ENCODE assay signal across 11 cellular contexts in the genomic region with DNA sequence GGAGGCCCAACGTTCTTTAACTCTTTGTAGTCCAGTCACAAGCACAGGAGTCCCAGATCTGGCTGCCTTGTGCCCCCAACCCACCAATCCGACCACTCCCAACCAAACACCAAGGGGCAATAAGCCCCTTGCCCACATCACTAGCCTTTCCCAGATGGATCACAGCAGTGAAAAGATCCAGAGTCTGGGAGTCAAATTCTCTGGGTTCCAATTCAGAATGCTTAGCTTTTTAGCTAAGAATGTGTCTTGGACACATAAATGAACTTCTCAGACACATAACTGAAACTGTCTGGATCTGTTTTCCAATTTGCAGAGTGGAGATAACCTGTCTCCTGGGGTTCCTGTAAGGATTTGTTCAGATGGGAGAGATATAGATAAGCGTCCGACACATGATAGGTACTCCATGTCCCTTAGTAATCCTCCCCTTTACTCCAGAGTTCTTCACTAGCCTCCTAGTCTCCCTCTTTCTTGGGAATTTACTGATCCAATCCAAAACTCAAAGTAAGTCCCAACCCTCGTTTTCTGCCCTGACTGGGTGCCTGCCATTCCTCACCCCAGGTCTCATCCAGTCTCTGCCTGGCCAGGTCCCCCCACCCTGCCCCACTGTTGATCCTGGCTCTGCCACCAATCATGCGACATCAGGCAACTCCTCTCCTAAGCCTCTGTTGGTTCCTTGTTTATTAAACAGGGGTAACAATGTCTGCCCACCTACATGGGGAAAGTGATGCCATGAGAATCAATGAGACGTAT. TPM values are rescaled to one million over a fixed set of nuclear protein-coding genes. Genes with fewer than 3 reads are reported as not detected.
DNase-seq lines count a peak whose midpoint lies in the region; ATAC-seq and TF ChIP-seq lines count a peak whose summit lies in the region.
"Had no signal": no experiment of that assay in that cellular context is flagged by ENCODE, and none has a peak within 500 bp of the region (broad histone marks: within the 10 kb centered on the region; RNA-seq: fewer than 3 reads in every experiment).

No MANE protein-coding gene starts in this region.

- peaks cover 57% of the 10 kb centered on the region for H3K4me1 ChIP-seq in GM23338 (ENCODE audit: insufficient read depth)
- peaks cover 50% of the 10 kb centered on the region for H3K4me1 ChIP-seq in iPS-18a (ENCODE audit: control insufficient read depth, low read depth, low read length)
- H3K4me1 ChIP-seq in spleen: peaks cover 28 to 99% (median 74%) of the 10 kb centered on the region in 6 donors

- intact Hi-C loops in spleen (cut with DNase I; ENCODE audit: low total_unique reads): no loop called here

- ATAC-seq in GM23338: peak; percentile 2; the same call in 1 of the 3 replicates

- TF ChIP-seq CTCF in GM23338 (conservative IDR thresholded peaks at IDR 0.05; ENCODE audit: low read depth in 2 of 2): no peak
- no peak for TF ChIP-seq CTCF in spleen (IDR thresholded peaks at IDR 0.05 in 8 of 11, conservative IDR thresholded peaks at IDR 0.05 in 3 of 11)

- peaks cover 13% of the 10 kb centered on the region for H3K36me3 Mint-ChIP-seq in GM23338 (ENCODE audit: low read depth)
- H3K36me3 Mint-ChIP-seq in immature natural killer cell: no peaks in the 10 kb centered on the region

- H3K4me1 Mint-ChIP-seq in GM23338: peaks cover 18% of the 10 kb centered on the region
- peaks cover 43 to 47% of the 10 kb centered on the region in 2 donors for H3K4me1 Mint-ChIP-seq in immature natural killer cell

- peak overlapping the region; percentile 96 for H3K4me3 ChIP-seq in GM23338
- peak overlapping the region; percentile 88 for H3K4me3 ChIP-seq in iPS-18a (ENCODE audit: low read length)
- H3K4me3 ChIP-seq in spleen: peak overlapping the region; percentile 64 to 97 (median 88)

- DNase-seq in GM23338 (ENCODE audit: low spot score) (no peak), spleen (no peak), EL (no peak), immature natural killer cell (no peak)
- DNase-seq in activated T-cell treated with anti-CD3 and anti-CD28 coated beads, Interleukin-2, amount 50 U/mL, for 1 hour: no peak
- DNase-seq in stimulated activated CD4-positive, alpha-beta T cell treated with anti-CD3 and anti-CD28 coated beads, Interleukin-4, amount 100 ng/mL, for 24 hours: no peak
- DNase-seq: stimulated activated CD4-positive, alpha-beta T cell treated with anti-CD3 and anti-CD28 coated beads, Interleukin-1b, Interleukin-23, amount 100 ng/mL, for 48 hours had no signal

- peaks cover 4% of the 10 kb centered on the region; the same call in 1 of the 2 replicates for H3K9me2 ChIP-seq in GM23338 (ENCODE audit: insufficient read depth)

- peak overlapping the region; percentile 78 for H3K9ac ChIP-seq in iPS-18a (ENCODE audit: low read length)

- H3K9me3 ChIP-seq in iPS-18a (ENCODE audit: control insufficient read depth, low read depth, low read length) (no peaks in the 10 kb centered on the region), spleen (no peaks in the 10 kb centered on the region)

- H3K27ac ChIP-seq in GM23338 (ENCODE audit: low read depth) (peak overlapping the region; percentile 90), adipose tissue (ENCODE audit: low read depth, low read length) (peak overlapping the region; percentile 58), iPS-18a (ENCODE audit: low read length) (peak overlapping the region; percentile 12), spleen (peak overlapping the region; percentile 86 to 99 (median 96))

- peaks cover 46% of the 10 kb centered on the region for H3K79me2 ChIP-seq in GM23338 (replicated peaks; ENCODE audit: insufficient read depth)

- 26 to 35% (median 27%) methylated on average over 7 of the region's 7 CpGs for WGBS in adipose tissue, 3 donors
- WGBS in spleen, 5 donors: 38 to 51% (median 47%) methylated on average over 7 of the region's 7 CpGs

- TF ChIP-seq POLR2A in spleen (IDR thresholded peaks at IDR 0.05): no peak

- 0 out of 2 replicates have a peak, but pooled peaks cover 3% of the 10 kb centered on the region for H4K20me1 ChIP-seq in GM23338 (replicated peaks; ENCODE audit: insufficient read depth)

- H3K9me3 Mint-ChIP-seq in GM23338: no peaks in the 10 kb centered on the region
- H3K9me3 Mint-ChIP-seq in immature natural killer cell: no peaks in the 10 kb centered on the region

- peaks cover 6% of the 10 kb centered on the region for H3K27me3 Mint-ChIP-seq in GM23338 (ENCODE audit: insufficient read depth, low read depth, poor library complexity)
- H3K27me3 Mint-ChIP-seq in immature natural killer cell (ENCODE audit: low read depth in 3 of 3): peaks cover 3 to 8% (median 3%) of the 10 kb centered on the region in 3 donors

- peaks cover 17% of the 10 kb centered on the region for H3F3A ChIP-seq in GM23338 (replicated peaks; ENCODE audit: low read depth)

- no peak overlapping the region for H3K4me3 Mint-ChIP-seq in GM23338
- H3K4me3 Mint-ChIP-seq in immature natural killer cell: no peak overlapping the region

- no peak overlapping the region for H2AFZ ChIP-seq in GM23338

- H3K27ac Mint-ChIP-seq in GM23338: peak overlapping the region; percentile 90
- no peak overlapping the region for H3K27ac Mint-ChIP-seq in immature natural killer cell

- peak overlapping the region; percentile 96 for H3K4me2 ChIP-seq in GM23338

- no peaks in the 10 kb centered on the region; the same call in 1 of the 2 replicates for H3K36me3 ChIP-seq in GM23338 (ENCODE audit: insufficient read depth)
- no peaks in the 10 kb centered on the region for H3K36me3 ChIP-seq in iPS-18a (ENCODE audit: control insufficient read depth, low read depth, low read length)
- no peaks in the 10 kb centered on the region for H3K36me3 ChIP-seq in spleen

- H3K27me3 ChIP-seq in GM23338 (ENCODE audit: insufficient read depth) (no peaks in the 10 kb centered on the region), iPS-18a (ENCODE audit: control insufficient read depth, insufficient read depth, low read length) (no peaks in the 10 kb centered on the region), spleen (replicated peaks in 1 of 7) (peaks cover 0 to 72% (median 0%) of the 10 kb centered on the region in 7 donors)

TF ChIP-seq in GM23338, 12 proteins besides CTCF, POLR2A, EP300 and RAD21 (continues in another document):
- TF ChIP-seq EZH2 (IDR thresholded peaks at IDR 0.05; ENCODE audit: low read depth, unreplicated experiment) (no peak), STAT1 (IDR thresholded peaks at IDR 0.05; ENCODE audit: unreplicated experiment) (no peak), ZNF331 (CRISPR knock-in tag; IDR thresholded peaks at IDR 0.05; ENCODE audit: low read depth) (no peak), ZNF114 (CRISPR knock-in tag; IDR thresholded peaks at IDR 0.05) (no peak), POLR2AphosphoS5 (IDR thresholded peaks at IDR 0.05; ENCODE audit: low read depth) (no peak), JUNB (IDR thresholded peaks at IDR 0.05; ENCODE audit: unreplicated experiment) (no peak)
- TF ChIP-seq, protein P1, sequence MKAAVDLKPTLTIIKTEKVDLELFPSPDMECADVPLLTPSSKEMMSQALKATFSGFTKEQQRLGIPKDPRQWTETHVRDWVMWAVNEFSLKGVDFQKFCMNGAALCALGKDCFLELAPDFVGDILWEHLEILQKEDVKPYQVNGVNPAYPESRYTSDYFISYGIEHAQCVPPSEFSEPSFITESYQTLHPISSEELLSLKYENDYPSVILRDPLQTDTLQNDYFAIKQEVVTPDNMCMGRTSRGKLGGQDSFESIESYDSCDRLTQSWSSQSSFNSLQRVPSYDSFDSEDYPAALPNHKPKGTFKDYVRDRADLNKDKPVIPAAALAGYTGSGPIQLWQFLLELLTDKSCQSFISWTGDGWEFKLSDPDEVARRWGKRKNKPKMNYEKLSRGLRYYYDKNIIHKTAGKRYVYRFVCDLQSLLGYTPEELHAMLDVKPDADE (IDR thresholded peaks at IDR 0.05): no peak

RNA-seq across cellular contexts. Expression of gene TNFRSF1A, which starts 0.4 kb away (rescaled TPM):
- total RNA-seq in GM23338 (2014; rRNA removed; shearing (Covaris generic)): 36.7 and 43.4 TPM in 2 replicates
- polyA plus RNA-seq in GM23338 (2016; fragmentation: Nextera tagmentation; extraction: Ambion mirVana): 24.3 and 28.5 TPM in 2 replicates
- 100 to 1,000 TPM in 1 of 3 donors, 10 to 100 TPM in 2; 46.8 to 238 (median 68.9) TPM for polyA plus RNA-seq in adipose tissue
- total RNA-seq in spleen: 100 to 1,000 TPM; 153 to 578 (median 224) TPM
- polyA plus RNA-seq in spleen: 10 to 100 TPM; 22.5 to 40.6 (median 22.8) TPM
- 10 to 100 TPM; 37.7 to 89.0 (median 67.0) TPM for polyA plus RNA-seq in immature natural killer cell

RNA-seq across cellular contexts. Expression of gene PLEKHG6, which starts 31.8 kb away (rescaled TPM):
- 21.3 and 174 TPM in 2 replicates for total RNA-seq in GM23338 (2014; rRNA removed; shearing (Covaris generic))
- polyA plus RNA-seq in GM23338 (2016; fragmentation: Nextera tagmentation; extraction: Ambion mirVana) (15.7 and 18.0 TPM in 2 replicates), adipose tissue (100 to 1,000 TPM in 1 of 3 donors, 1 to 10 TPM in 2; 8.7 to 117 (median 9.8) TPM), spleen (under 1 TPM; 0.10 to 0.12 (median 0.11) TPM), immature natural killer cell (under 1 TPM in 2 of 3 donors, not detected in 1; 0.19 to 0.61 TPM)
- total RNA-seq in spleen: 1 to 10 TPM in 1 of 7 donors, under 1 TPM in 2, not detected in 4; 0.19 to 1.2 (median 0.74) TPM
- total RNA-seq: dermis microvascular lymphatic vessel endothelial cell; T-helper 2 cell treated with Interferon-gamma antibody and Interleukin-4, amounts not matched to agents 100 ng/mL and 5 ng/mL, for 36 hours had no signal

RNA-seq across cellular contexts. Expression of gene SCNN1A, which starts 33.0 kb away (rescaled TPM):
- 125 and 134 TPM in 2 replicates for total RNA-seq in GM23338 (2014; rRNA removed; shearing (Covaris generic))
- polyA plus RNA-seq in GM23338 (2016; fragmentation: Nextera tagmentation; extraction: Ambion mirVana) (34.0 and 37.1 TPM in 2 replicates), adipose tissue (10 to 100 TPM in 1 of 3 donors, 1 to 10 TPM in 2; 1.0 to 17.0 (median 5.0) TPM), spleen (under 1 TPM; 0.17 to 0.22 (median 0.18) TPM), immature natural killer cell (under 1 TPM in 2 of 3 donors, not detected in 1; 0.10 to 0.64 TPM)
- 1 to 10 TPM in 6 of 7 donors, under 1 TPM in 1; 0.84 to 8.6 (median 2.0) TPM for total RNA-seq in spleen

RNA-seq across cellular contexts. Expression of gene LTBR, which starts 41.6 kb away (rescaled TPM):
- 6.8 and 7.1 TPM in 2 replicates for total RNA-seq in GM23338 (2014; rRNA removed; shearing (Covaris generic))
- polyA plus RNA-seq in GM23338 (2016; fragmentation: Nextera tagmentation; extraction: Ambion mirVana): 6.1 and 10.5 TPM in 2 replicates
- 100 to 1,000 TPM in 1 of 3 donors, 10 to 100 TPM in 2; 53.4 to 132 (median 60.0) TPM for polyA plus RNA-seq in adipose tissue
- 100 to 1,000 TPM in 3 of 7 donors, 10 to 100 TPM in 4; 49.0 to 155 (median 87.8) TPM for total RNA-seq in spleen
- 10 to 100 TPM; 14.4 to 29.2 (median 15.7) TPM for polyA plus RNA-seq in spleen
- 1 to 10 TPM; 1.2 to 3.6 (median 2.8) TPM for polyA plus RNA-seq in immature natural killer cell

Comparison
In these comparisons a context has a peak if more than half of its experiments do, and no peak if none do; other contexts are left out.
1. H3K27ac ChIP-seq: peak in every context shown above with its lines; median percentile 96 in spleen; 90 in GM23338; 58 in adipose tissue; 12 in iPS-18a.
2. RNA of gene PLEKHG6, which starts 31.8 kb away (polyA plus RNA-seq): 15.7 to 18.0 TPM in GM23338 and 8.7 to 117 TPM in adipose tissue; 0.19 to 0.61 TPM in immature natural killer cell and 0.10 to 0.12 TPM in spleen; every median in the first group is over 4 times any median in the second.
3. Peak in every context shown above with its lines, with median percentiles within 50 percentile points of each other: H3K4me3 ChIP-seq.